27 cellular contexts compared by ENCODE assay signal in genomic region chr6:14567842-14568241, GRCh38.
"Had no signal": no experiment of that assay in that cellular context is flagged by ENCODE, and none has a peak within 500 bp of the region (broad histone marks: within the 10 kb centered on the region; RNA-seq: fewer than 3 reads in every experiment).

No MANE protein-coding gene starts in this region.

- DNase-seq: effector CD8-positive, alpha-beta T cell; foreskin melanocyte; glutamatergic neuron; heart right ventricle; hippocampal formation; left colon; left ventricle myocardium superior; mucosa of descending colon; naive B cell; right cardiac atrium; stimulated activated CD4-positive, alpha-beta T cell treated with anti-CD3 and anti-CD28 coated beads, Interleukin-15, amount 100 ng/mL, for 24 hours; stimulated activated CD4-positive, alpha-beta T cell treated with anti-CD3 and anti-CD28 coated beads, Interleukin-2, amount 100 ng/mL, for 48 hours; stimulated activated naive B cell treated with anti-CD40 and anti-IgM and Interleukin-4, amounts not matched to agents 10 μg/mL and 1 μg/mL and 100 μg/mL, for 72 hours; upper lobe of left lung had no signal

- H3K4me1 ChIP-seq: esophagus muscularis mucosa, parathyroid adenoma, prostate gland, tibial nerve, upper lobe of left lung had no signal

- FAIRE-seq: colon, endothelial cell of umbilical vein, islet of Langerhans, urothelium cell line had no signal

- H3K36me3 ChIP-seq: esophagus muscularis mucosa, heart right ventricle, neutrophil, prostate gland, thoracic aorta, tibial nerve, upper lobe of left lung had no signal

- ATAC-seq: heart right ventricle; left colon; left ventricle myocardium superior; mucosa of descending colon; natural killer cell treated with Interleukin-12 subunit alpha and Interleukin-12 subunit beta and Interleukin-15 and Interleukin-18, amount 100 ng/mL, for 72 hours; right cardiac atrium; stimulated activated naive B cell treated with anti-CD40 and anti-IgM and Interleukin-4, amounts not matched to agents 10 μg/mL and 1 μg/mL and 100 μg/mL, for 72 hours had no signal

- H3K27ac ChIP-seq: esophagus muscularis mucosa, heart right ventricle, neutrophil, parathyroid adenoma, prostate gland, skin epidermis, thoracic aorta, tibial nerve, upper lobe of left lung had no signal

- H3K4me3 ChIP-seq: esophagus muscularis mucosa, heart right ventricle, lung, mucosa of descending colon, prostate gland, skin epidermis, thoracic aorta, tibial nerve, upper lobe of left lung had no signal

- H3K27me3 ChIP-seq: esophagus muscularis mucosa, heart right ventricle, neutrophil, tibial nerve, upper lobe of left lung had no signal

- H3K9me3 ChIP-seq: esophagus muscularis mucosa, heart right ventricle, mucosa of descending colon, neutrophil, prostate gland, thoracic aorta, tibial nerve, upper lobe of left lung had no signal
